ENCODE assay signal across 26 cellular contexts in genomic region chr11:44790211-44790610, GRCh38.
DNase-seq lines count a peak whose midpoint lies in the region; ATAC-seq, FAIRE-seq and TF ChIP-seq lines count a peak whose summit lies in the region.
"Had no signal": no experiment of that assay in that cellular context is flagged by ENCODE, and none has a peak within 500 bp of the region (broad histone marks: within the 10 kb centered on the region; RNA-seq: fewer than 3 reads in every experiment).

No MANE protein-coding gene starts in this region.

- H3K79me2 ChIP-seq in H1 (ENCODE audit: control insufficient read depth in 1 of 2, insufficient read depth in 2 of 2, low read length in 2 of 2) (no peaks in the 10 kb centered on the region), neural progenitor cell (ENCODE audit: low read depth) (no peaks in the 10 kb centered on the region)

- FAIRE-seq in H1 (lab: Jason Lieb, UNC), result no peak
- FAIRE-seq: GM12878 had no signal

- no peaks in the 10 kb centered on the region for H3K23me2 ChIP-seq in H1 (ENCODE audit: low read depth, low read length)

- H2AK9ac ChIP-seq in IMR-90 (replicated peaks; ENCODE audit: low read depth, low read length, poor library complexity), result no peak overlapping the region

- dilution Hi-C loops in IMR-90 (cut with HindIII; ENCODE audit: low sequenced_read_pairs, unreplicated experiment), result no loop called here

- WGBS in IMR-90 (ENCODE audit: extremely low coverage in 2 of 2, insufficient read length in 1 of 2), 2 experiments, result 89% methylated on average over 6 of the region's 10 CpGs; no CpG with 5 or more reads in 1 of the 2 experiments
- 91% methylated on average over 10 of the region's 10 CpGs; no CpG with 5 or more reads in 1 of the 2 experiments for WGBS in H1 (ENCODE audit: extremely low coverage in 1 of 2, insufficient coverage in 1 of 2, insufficient read length in 1 of 2, insufficient replicate concordance in 2 of 2, low coverage in 1 of 2, low lambda C conversion rate in 2 of 2, missing lambda C conversion rate in 1 of 2), 2 experiments
- 89% methylated on average over 10 of the region's 10 CpGs; no CpG with 5 or more reads in 1 of the 2 donors for WGBS in transverse colon (ENCODE audit: low coverage in 1 of 2), 2 donors

- no peaks in the 10 kb centered on the region for H3K9me3 Mint-ChIP-seq in neural progenitor cell
- H3K9me3 Mint-ChIP-seq: CD4-positive, alpha-beta T cell had no signal

- H3K9me3 ChIP-seq in IMR-90 (ENCODE audit: control insufficient read depth, insufficient read depth, low read length) (no peaks in the 10 kb centered on the region), H1 (ENCODE audit: insufficient read depth in 2 of 2, low read depth in 1 of 2, low read length in 1 of 2) (no peaks in the 10 kb centered on the region), neural progenitor cell (ENCODE audit: low read depth) (no peaks in the 10 kb centered on the region), transverse colon (no peaks in the 10 kb centered on the region)
- H3K9me3 ChIP-seq: BLaER1 had no signal

- H3K23ac ChIP-seq in IMR-90 (ENCODE audit: low read depth, low read length) (no peak overlapping the region), H1 (ENCODE audit: insufficient read length) (peak overlapping the region; percentile 35)

- H2BK15ac ChIP-seq in IMR-90 (ENCODE audit: low read depth, low read length), result no peak overlapping the region
- peak overlapping the region; percentile 77 for H2BK15ac ChIP-seq in H1 (ENCODE audit: low read length)

- H4K20me1 ChIP-seq in IMR-90 (ENCODE audit: insufficient read depth, low read length), result no peaks in the 10 kb centered on the region
- H4K20me1 ChIP-seq in H1 (replicated peaks in 1 of 2; ENCODE audit: control insufficient read depth in 1 of 2, insufficient read depth in 2 of 2, low read length in 2 of 2), result peaks cover 0 to 6% of the 10 kb centered on the region in 2 experiments
- H4K20me1 ChIP-seq in neural progenitor cell (ENCODE audit: low read depth), result peaks cover 92% of the 10 kb centered on the region
- H4K20me1 ChIP-seq: BLaER1 had no signal

- TF ChIP-seq EP300 in H1 (IDR thresholded peaks at IDR 0.05; ENCODE audit: borderline replicate concordance in 1 of 2, low read depth in 2 of 2, low read length in 2 of 2) (no peak), transverse colon (IDR thresholded peaks at IDR 0.05; ENCODE audit: low read depth) (no peak)

- BruUV-seq in IMR-90 (replicated peaks; lab: Mats Ljungman, UMichigan), result no TSS peak

- H3K27ac ChIP-seq in IMR-90 (ENCODE audit: insufficient read depth, low read length), result no peak overlapping the region
- H3K27ac ChIP-seq in H1 (ENCODE audit: low read depth, low read length), result no peak overlapping the region
- H3K27ac ChIP-seq in neural progenitor cell, result no peak overlapping the region
- H3K27ac ChIP-seq in transverse colon, result no peak overlapping the region
- H3K27ac ChIP-seq: BLaER1, GM23248, RWPE1, SK-N-MC had no signal

- H3K4me1 ChIP-seq in IMR-90 (ENCODE audit: control insufficient read depth, insufficient read depth, low read length) (peaks cover 3% of the 10 kb centered on the region; the same call in 1 of the 2 replicates), H1 (replicated peaks in 1 of 4; ENCODE audit: control insufficient read depth in 3 of 4, insufficient read depth in 4 of 4, low read length in 3 of 4) (peaks cover 8 to 15% (median 12%) of the 10 kb centered on the region in 4 experiments), neural progenitor cell (peaks cover 33% of the 10 kb centered on the region), transverse colon (no peaks in the 10 kb centered on the region)

- H3K4me2 ChIP-seq in IMR-90 (ENCODE audit: low read depth, low read length), result no peak overlapping the region
- no peak overlapping the region for H3K4me2 ChIP-seq in H1 (ENCODE audit: insufficient read depth in 1 of 2, low read depth in 2 of 2, low read length in 2 of 2)
- H3K4me2 ChIP-seq in neural progenitor cell, result no peak overlapping the region

- H4K8ac ChIP-seq in IMR-90 (ENCODE audit: low read depth in 2 of 2, low read length in 2 of 2) (no peak overlapping the region), H1 (ENCODE audit: extremely low read depth, insufficient read depth, low read length) (no peak overlapping the region)

- H3K36me3 ChIP-seq in IMR-90 (ENCODE audit: control insufficient read depth, insufficient read depth, low read length) (no peaks in the 10 kb centered on the region), H1 (ENCODE audit: control insufficient read depth in 2 of 4, insufficient read depth in 4 of 4, low read length in 3 of 4) (no peaks in the 10 kb centered on the region; a peak in 1 of 8 replicates), neural progenitor cell (no peaks in the 10 kb centered on the region), transverse colon (no peaks in the 10 kb centered on the region)
- H3K36me3 ChIP-seq: BLaER1 had no signal

- H2AK5ac ChIP-seq in IMR-90 (ENCODE audit: low read depth, low read length), result no peak overlapping the region
- peak overlapping the region; percentile 84 for H2AK5ac ChIP-seq in H1 (ENCODE audit: low read depth, low read length)

- H3K36me3 Mint-ChIP-seq in neural progenitor cell, result no peaks in the 10 kb centered on the region

- TF ChIP-seq CTCF in IMR-90 (conservative IDR thresholded peaks at IDR 0.05; ENCODE audit: low read depth, low read length), result no peak
- no peak for TF ChIP-seq CTCF in H1 (IDR thresholded peaks at IDR 0.05; ENCODE audit: control extremely low read depth in 1 of 3, insufficient read depth in 1 of 3, low read depth in 1 of 3, low read length in 3 of 3)
- no peak for TF ChIP-seq CTCF in neural progenitor cell (IDR thresholded peaks at IDR 0.05)
- no peak for TF ChIP-seq CTCF in transverse colon (IDR thresholded peaks at IDR 0.05)

- H3K14ac ChIP-seq in IMR-90 (replicated peaks; ENCODE audit: low read depth, low read length) (no peak overlapping the region), H1 (ENCODE audit: insufficient read length) (peak overlapping the region; percentile 57)

- no peak overlapping the region for H4K91ac ChIP-seq in IMR-90 (ENCODE audit: insufficient read depth, low read depth, low read length)
- peak overlapping the region; percentile 96 for H4K91ac ChIP-seq in H1 (replicated peaks; ENCODE audit: insufficient read length, low read length)

- no peak overlapping the region for H2BK5ac ChIP-seq in IMR-90 (ENCODE audit: low read depth, low read length, poor library complexity, severe bottlenecking)
- peak overlapping the region; percentile 62 for H2BK5ac ChIP-seq in H1 (ENCODE audit: low read depth, low read length)

- in situ Hi-C loops in IMR-90 (cut with MboI; ENCODE audit: low sequenced_read_pairs) (no loop called here), transverse colon (cut with MboI; ENCODE audit: low pct_ligation_motif_present in 1 of 4, low pct_unique_long_range_greater_than_20kb in 1 of 4, low sequenced_read_pairs in 3 of 4) (no loop called here)

- H3K4me3 Mint-ChIP-seq in neural progenitor cell, result no peak overlapping the region
- H3K4me3 Mint-ChIP-seq: CD4-positive, alpha-beta T cell had no signal

- no peak overlapping the region for H2BK120ac ChIP-seq in IMR-90 (ENCODE audit: low read depth, low read length)
- H2BK120ac ChIP-seq in H1 (replicated peaks; ENCODE audit: low read depth, low read length), result no peak overlapping the region

- H3K79me1 ChIP-seq in IMR-90 (ENCODE audit: low read depth in 1 of 2, low read length in 2 of 2), result no peaks in the 10 kb centered on the region
- H3K79me1 ChIP-seq in H1 (ENCODE audit: low read depth, low read length), result peaks cover 6% of the 10 kb centered on the region; the same call in 1 of the 2 replicates

- intact Hi-C loops in IMR-90 (cut with micrococcal nuclease) (loop anchor here (5.0 kb wide), 1 partner anchor 77 kb away; no protein-coding TSS in a partner anchor), transverse colon (cut with DNase I; ENCODE audit: low total_unique reads) (loop anchor here (10.0 kb wide), 2 partner anchors 405 kb away; no protein-coding TSS in a partner anchor)

- H3K9ac ChIP-seq in IMR-90 (ENCODE audit: low read depth, low read length) (no peak overlapping the region), H1 (replicated peaks in 1 of 4; ENCODE audit: extremely low read depth in 1 of 4, low read depth in 3 of 4, low read length in 3 of 4) (peak overlapping the region in 1 of 4 experiments; percentile 33; a peak in 1 of 7 replicates), neural progenitor cell (no peak overlapping the region)
- H3K9ac ChIP-seq: BLaER1, GM23248 had no signal

- H3K56ac ChIP-seq in IMR-90 (ENCODE audit: extremely low read depth, insufficient read depth, low read length) (no peak overlapping the region), H1 (replicated peaks; ENCODE audit: insufficient read length, low read depth, low read length) (no peak overlapping the region)

- peaks cover 87% of the 10 kb centered on the region for H3K4me1 Mint-ChIP-seq in neural progenitor cell

- peak overlapping the region; percentile 93; the same call in 1 of the 2 replicates for H2BK12ac ChIP-seq in H1 (ENCODE audit: low read depth, low read length)

- no peak overlapping the region for H3K4me3 ChIP-seq in IMR-90 (ENCODE audit: insufficient read depth, low read depth, low read length)
- H3K4me3 ChIP-seq in H1 (ENCODE audit: extremely low read depth in 1 of 4, insufficient read depth in 2 of 4, low read depth in 3 of 4, low read length in 4 of 4), result no peak overlapping the region
- H3K4me3 ChIP-seq in neural progenitor cell, result no peak overlapping the region
- no peak overlapping the region for H3K4me3 ChIP-seq in transverse colon
- H3K4me3 ChIP-seq: BLaER1, GM12878, GM23248, SK-N-MC had no signal

- no peak for DNase-seq in IMR-90
- no peak for DNase-seq in H1 (ENCODE audit: low read depth in 1 of 2, low spot score in 2 of 2)
- no peak for DNase-seq in neural progenitor cell (ENCODE audit: low spot score)
- no peak for DNase-seq in DMS 273 (lab: John Stamatoyannopoulos, UW; ENCODE audit: unreplicated experiment)
- no peak for DNase-seq in cerebellum (ENCODE audit: low spot score)
- DNase-seq in transverse colon, result no peak
- DNase-seq: CD4-positive, alpha-beta T cell; COR-L47; DMS 273 treated with DMSO at 0.1 percent for 48 hours; DMS79 treated with DMSO at 0.1 percent for 48 hours; GM23248; KG1; NCI-H1092 treated with DMSO at 0.1 percent for 48 hours; NCI-H1436 treated with DMSO at 0.1 percent for 48 hours; NCI-H1930; NCI-H226; NCI-H510A treated with DMSO at 0.1 percent for 48 hours; NCI-H748 treated with DMSO at 0.1 percent for 48 hours; NK-92 treated with Interleukin-12 subunit alpha and Interleukin-12 subunit beta, amount 100 ng/mL, for 24 hours; SHP77 treated with DMSO at 0.1 percent for 48 hours had no signal

- H3K18ac ChIP-seq in IMR-90 (ENCODE audit: low read depth, low read length) (no peak overlapping the region), H1 (ENCODE audit: extremely low read depth, low read length) (no peak overlapping the region; the same call in 1 of the 2 replicates)

- CTCF ChIA-PET in IMR-90 (lab: Yijun Ruan, JAX), result interaction anchor here (1.4 kb wide), 1 partner anchor 16 kb away, joined by 5 read pairs; no protein-coding TSS in a partner anchor
- CTCF ChIA-PET in H1 (lab: Charles Lee; ENCODE audit: partially characterized antibody), result interaction anchor here (0.7 to 8.0 kb wide), 9 partner anchors 9 to 173 kb away, joined by 3 to 86 read pairs (median 5); no protein-coding TSS in a partner anchor

- H3F3A ChIP-seq in neural progenitor cell (ENCODE audit: low read depth), result peaks cover 40% of the 10 kb centered on the region

- H3K9me1 ChIP-seq in IMR-90 (ENCODE audit: insufficient read depth, low read length), result 0 out of 2 replicates have a peak, but pooled peaks cover 5% of the 10 kb centered on the region

- POLR2A ChIA-PET in IMR-90 (lab: Charles Lee; ENCODE audit: unreplicated experiment) (no interaction called here), H1 (lab: Charles Lee; ENCODE audit: partially characterized antibody) (interaction anchor here (0.9 kb wide), 1 partner anchor 37 kb away, joined by 3 read pairs; no protein-coding TSS in a partner anchor)

- no peak for TF ChIP-seq POLR2A in IMR-90 (IDR thresholded peaks at IDR 0.05; ENCODE audit: low read depth, low read length)
- TF ChIP-seq POLR2A in H1 (IDR thresholded peaks at IDR 0.05; ENCODE audit: control extremely low read depth in 1 of 2, low read depth in 2 of 2, low read length in 2 of 2), result no peak
- no peak for TF ChIP-seq POLR2A in transverse colon (IDR thresholded peaks at IDR 0.05)

- no peak overlapping the region for H2BK20ac ChIP-seq in IMR-90 (ENCODE audit: low read depth, low read length)
- H2BK20ac ChIP-seq in H1 (ENCODE audit: low read length), result peak overlapping the region; percentile 38; the same call in 1 of the 2 replicates

- peak overlapping the region; percentile 14 for H2AFZ ChIP-seq in IMR-90 (replicated peaks; ENCODE audit: low read length, poor library complexity)
- no peak overlapping the region for H2AFZ ChIP-seq in H1 (ENCODE audit: low read length)
- H2AFZ ChIP-seq in neural progenitor cell (replicated peaks), result no peak overlapping the region
- H2AFZ ChIP-seq: GM23248 had no signal

- ATAC-seq in IMR-90 (ENCODE audit: low read depth) (no peak), HG02852 (IDR thresholded peaks at IDR 0.05; ENCODE audit: unreplicated experiment) (no peak)
- ATAC-seq: GM12878, HCT116 had no signal

- H3K4ac ChIP-seq in IMR-90 (ENCODE audit: low read depth, low read length), result no peak overlapping the region
- H3K4ac ChIP-seq in H1 (replicated peaks; ENCODE audit: insufficient read length, low read depth, low read length), result peak overlapping the region; percentile 50

- H3K27ac Mint-ChIP-seq in neural progenitor cell, result peak overlapping the region; percentile 61
- H3K27ac Mint-ChIP-seq: CD4-positive, alpha-beta T cell had no signal

- TF ChIP-seq RAD21 in IMR-90 (IDR thresholded peaks at IDR 0.05; ENCODE audit: low read length), result no peak
- no peak for TF ChIP-seq RAD21 in H1 (IDR thresholded peaks at IDR 0.05 in 1 of 2, conservative IDR thresholded peaks at IDR 0.05 in 1 of 2; ENCODE audit: low read depth in 2 of 2, low read length in 2 of 2)

- H4K5ac ChIP-seq in IMR-90 (ENCODE audit: low read depth, low read length), result no peak overlapping the region
- no peak overlapping the region for H4K5ac ChIP-seq in H1 (ENCODE audit: insufficient read length, low read depth, low read length)

- H3K27me3 Mint-ChIP-seq in neural progenitor cell (ENCODE audit: insufficient read depth, low read depth), result peaks cover 7% of the 10 kb centered on the region
- H3K27me3 Mint-ChIP-seq: CD4-positive, alpha-beta T cell had no signal

- H3K27me3 ChIP-seq in IMR-90 (ENCODE audit: control insufficient read depth, insufficient read depth, low read length) (peaks cover 26% of the 10 kb centered on the region), H1 (replicated peaks in 1 of 4; ENCODE audit: control insufficient read depth in 3 of 4, extremely low read depth in 1 of 4, insufficient read depth in 3 of 4, low read length in 3 of 4) (peaks cover 0 to 4% (median 0%) of the 10 kb centered on the region in 4 experiments; a peak in 1 of 7 replicates), neural progenitor cell (no peaks in the 10 kb centered on the region), transverse colon (no peaks in the 10 kb centered on the region)
- H3K27me3 ChIP-seq: BLaER1 had no signal
